Comparison of ENCODE assay signal across 11 cellular contexts in the genomic region with DNA sequence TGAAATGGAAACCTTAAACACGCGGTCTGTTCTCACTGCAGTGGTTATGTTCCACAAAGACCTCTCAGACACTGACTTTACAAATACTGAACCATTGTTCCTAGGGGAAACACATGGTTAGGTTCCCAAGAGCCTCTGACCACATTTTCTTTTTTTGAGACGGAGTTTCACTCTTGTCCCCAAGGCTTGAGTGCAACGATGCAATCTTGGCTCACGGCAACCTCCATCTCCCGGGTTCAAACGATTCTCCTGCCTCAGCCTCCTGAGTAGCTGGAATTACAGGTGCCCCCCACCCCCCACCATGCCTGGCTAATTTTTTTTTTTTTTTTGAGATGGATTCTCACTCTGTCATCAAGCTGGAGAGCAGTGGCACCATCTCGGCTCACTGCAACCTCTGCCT.
"Had no signal": no experiment of that assay in that cellular context is flagged by ENCODE, and none has a peak within 500 bp of the region (broad histone marks: within the 10 kb centered on the region; RNA-seq: fewer than 3 reads in every experiment).

No MANE protein-coding gene starts in this region.

- H3K36me3 ChIP-seq: HAP-1 had no signal

- ATAC-seq: GM23338, HCT116 had no signal

- H3K9ac ChIP-seq: GM23248 had no signal

- H3K4me2 ChIP-seq: GM23338 had no signal

- DNase-seq: GM23248, GOT3, H7, H9, HCEC 1CT, HFFc6 had no signal

- FAIRE-seq: H1, H54 had no signal

- H3K27ac ChIP-seq: GM23248 had no signal

- H2AFZ ChIP-seq: GM23248, GM23338 had no signal

- H3K4me1 ChIP-seq: HAP-1 had no signal

- H3K4me3 ChIP-seq: GM23248, GM23338, HAP-1 had no signal

- H3K9me3 ChIP-seq: HAP-1 had no signal
